1 cellular context compared by ENCODE assay signal in genomic region chr16:72224260-72224768, GRCh38.
TF ChIP-seq lines count a peak whose summit lies in the region.

No MANE protein-coding gene starts in this region.

TF ChIP-seq in HepG2, 621 proteins besides CTCF, POLR2A, EP300 and RAD21 (continued from another document and continues in another):
- peak; percentile 68 for TF ChIP-seq NR2C2 (CRISPR knock-in tag; IDR thresholded peaks at IDR 0.05; ENCODE audit: borderline replicate concordance)
- no peak for TF ChIP-seq CBX1 (IDR thresholded peaks at IDR 0.05; ENCODE audit: low read depth)
- TF ChIP-seq ESRRA (CRISPR knock-in tag; IDR thresholded peaks at IDR 0.05; ENCODE audit: low read depth) = peak; percentile 55; the same call in 1 of the 2 replicates
- TF ChIP-seq ZNF564 (CRISPR knock-in tag; IDR thresholded peaks at IDR 0.05) = no peak
- no peak for TF ChIP-seq MATR3 (CRISPR knock-in tag; IDR thresholded peaks at IDR 0.05)
- TF ChIP-seq ZNF652 (CRISPR knock-in tag; IDR thresholded peaks at IDR 0.05; ENCODE audit: borderline replicate concordance, low read depth) = peak; percentile 77
- no peak for TF ChIP-seq ZFP82 (CRISPR knock-in tag; IDR thresholded peaks at IDR 0.05; ENCODE audit: borderline replicate concordance)
- TF ChIP-seq NR2F1 (CRISPR knock-in tag; IDR thresholded peaks at IDR 0.05) = peak; percentile 41 to 58; a peak in 2 of 4 replicates
- 0 out of 2 replicates have a peak, but pooled peaks have one; percentile 26 for TF ChIP-seq CBX5 (CRISPR knock-in tag; IDR thresholded peaks at IDR 0.05; ENCODE audit: borderline replicate concordance)
- TF ChIP-seq, protein P1, sequence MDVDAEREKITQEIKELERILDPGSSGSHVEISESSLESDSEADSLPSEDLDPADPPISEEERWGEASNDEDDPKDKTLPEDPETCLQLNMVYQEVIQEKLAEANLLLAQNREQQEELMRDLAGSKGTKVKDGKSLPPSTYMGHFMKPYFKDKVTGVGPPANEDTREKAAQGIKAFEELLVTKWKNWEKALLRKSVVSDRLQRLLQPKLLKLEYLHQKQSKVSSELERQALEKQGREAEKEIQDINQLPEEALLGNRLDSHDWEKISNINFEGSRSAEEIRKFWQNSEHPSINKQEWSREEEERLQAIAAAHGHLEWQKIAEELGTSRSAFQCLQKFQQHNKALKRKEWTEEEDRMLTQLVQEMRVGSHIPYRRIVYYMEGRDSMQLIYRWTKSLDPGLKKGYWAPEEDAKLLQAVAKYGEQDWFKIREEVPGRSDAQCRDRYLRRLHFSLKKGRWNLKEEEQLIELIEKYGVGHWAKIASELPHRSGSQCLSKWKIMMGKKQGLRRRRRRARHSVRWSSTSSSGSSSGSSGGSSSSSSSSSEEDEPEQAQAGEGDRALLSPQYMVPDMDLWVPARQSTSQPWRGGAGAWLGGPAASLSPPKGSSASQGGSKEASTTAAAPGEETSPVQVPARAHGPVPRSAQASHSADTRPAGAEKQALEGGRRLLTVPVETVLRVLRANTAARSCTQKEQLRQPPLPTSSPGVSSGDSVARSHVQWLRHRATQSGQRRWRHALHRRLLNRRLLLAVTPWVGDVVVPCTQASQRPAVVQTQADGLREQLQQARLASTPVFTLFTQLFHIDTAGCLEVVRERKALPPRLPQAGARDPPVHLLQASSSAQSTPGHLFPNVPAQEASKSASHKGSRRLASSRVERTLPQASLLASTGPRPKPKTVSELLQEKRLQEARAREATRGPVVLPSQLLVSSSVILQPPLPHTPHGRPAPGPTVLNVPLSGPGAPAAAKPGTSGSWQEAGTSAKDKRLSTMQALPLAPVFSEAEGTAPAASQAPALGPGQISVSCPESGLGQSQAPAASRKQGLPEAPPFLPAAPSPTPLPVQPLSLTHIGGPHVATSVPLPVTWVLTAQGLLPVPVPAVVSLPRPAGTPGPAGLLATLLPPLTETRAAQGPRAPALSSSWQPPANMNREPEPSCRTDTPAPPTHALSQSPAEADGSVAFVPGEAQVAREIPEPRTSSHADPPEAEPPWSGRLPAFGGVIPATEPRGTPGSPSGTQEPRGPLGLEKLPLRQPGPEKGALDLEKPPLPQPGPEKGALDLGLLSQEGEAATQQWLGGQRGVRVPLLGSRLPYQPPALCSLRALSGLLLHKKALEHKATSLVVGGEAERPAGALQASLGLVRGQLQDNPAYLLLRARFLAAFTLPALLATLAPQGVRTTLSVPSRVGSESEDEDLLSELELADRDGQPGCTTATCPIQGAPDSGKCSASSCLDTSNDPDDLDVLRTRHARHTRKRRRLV (CRISPR knock-in tag; IDR thresholded peaks at IDR 0.05) = no peak
- TF ChIP-seq ZBTB7B (CRISPR knock-in tag; IDR thresholded peaks at IDR 0.05) = 0 out of 2 replicates have a peak, but pooled peaks have one; percentile 27
- no peak for TF ChIP-seq POLR2AphosphoS5 (IDR thresholded peaks at IDR 0.05; ENCODE audit: low read depth, low read length)
- TF ChIP-seq PCBP1 (IDR thresholded peaks at IDR 0.05; ENCODE audit: borderline replicate concordance, low read depth, low read length) = no peak
- peak; percentile 43; the same call in 1 of the 2 replicates for TF ChIP-seq ZNF710 (CRISPR knock-in tag; IDR thresholded peaks at IDR 0.05; ENCODE audit: borderline replicate concordance)
- TF ChIP-seq ELF4 (CRISPR knock-in tag; IDR thresholded peaks at IDR 0.05; ENCODE audit: borderline replicate concordance) = no peak
- no peak for TF ChIP-seq ATM (IDR thresholded peaks at IDR 0.05; ENCODE audit: borderline replicate concordance)
- TF ChIP-seq SUZ12 (IDR thresholded peaks at IDR 0.05; ENCODE audit: low read depth, low read length) = no peak
- no peak for TF ChIP-seq DBP (CRISPR knock-in tag; IDR thresholded peaks at IDR 0.05; ENCODE audit: not compliant biosample characterization)
- TF ChIP-seq, protein P2, sequence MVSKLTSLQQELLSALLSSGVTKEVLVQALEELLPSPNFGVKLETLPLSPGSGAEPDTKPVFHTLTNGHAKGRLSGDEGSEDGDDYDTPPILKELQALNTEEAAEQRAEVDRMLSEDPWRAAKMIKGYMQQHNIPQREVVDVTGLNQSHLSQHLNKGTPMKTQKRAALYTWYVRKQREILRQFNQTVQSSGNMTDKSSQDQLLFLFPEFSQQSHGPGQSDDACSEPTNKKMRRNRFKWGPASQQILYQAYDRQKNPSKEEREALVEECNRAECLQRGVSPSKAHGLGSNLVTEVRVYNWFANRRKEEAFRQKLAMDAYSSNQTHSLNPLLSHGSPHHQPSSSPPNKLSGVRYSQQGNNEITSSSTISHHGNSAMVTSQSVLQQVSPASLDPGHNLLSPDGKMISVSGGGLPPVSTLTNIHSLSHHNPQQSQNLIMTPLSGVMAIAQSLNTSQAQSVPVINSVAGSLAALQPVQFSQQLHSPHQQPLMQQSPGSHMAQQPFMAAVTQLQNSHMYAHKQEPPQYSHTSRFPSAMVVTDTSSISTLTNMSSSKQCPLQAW (CRISPR knock-in tag; IDR thresholded peaks at IDR 0.05) = no peak
- peak; percentile 45; the same call in 1 of the 2 replicates for TF ChIP-seq MAX (IDR thresholded peaks at IDR 0.05)
- 0 out of 2 replicates have a peak, but pooled peaks have one; percentile 29 for TF ChIP-seq ZNF816 (CRISPR knock-in tag; IDR thresholded peaks at IDR 0.05; ENCODE audit: borderline replicate concordance)
- no peak for TF ChIP-seq ZNF883 (CRISPR knock-in tag; IDR thresholded peaks at IDR 0.05; ENCODE audit: not compliant biosample characterization)
- 0 out of 2 replicates have a peak, but pooled peaks have one; percentile 10 for TF ChIP-seq ARNTL (CRISPR knock-in tag; IDR thresholded peaks at IDR 0.05)
- TF ChIP-seq FOSL2 (CRISPR knock-in tag; IDR thresholded peaks at IDR 0.05) = peak; percentile 25
- TF ChIP-seq ZNF33B (CRISPR knock-in tag; IDR thresholded peaks at IDR 0.05) = no peak
- TF ChIP-seq, protein P3, sequence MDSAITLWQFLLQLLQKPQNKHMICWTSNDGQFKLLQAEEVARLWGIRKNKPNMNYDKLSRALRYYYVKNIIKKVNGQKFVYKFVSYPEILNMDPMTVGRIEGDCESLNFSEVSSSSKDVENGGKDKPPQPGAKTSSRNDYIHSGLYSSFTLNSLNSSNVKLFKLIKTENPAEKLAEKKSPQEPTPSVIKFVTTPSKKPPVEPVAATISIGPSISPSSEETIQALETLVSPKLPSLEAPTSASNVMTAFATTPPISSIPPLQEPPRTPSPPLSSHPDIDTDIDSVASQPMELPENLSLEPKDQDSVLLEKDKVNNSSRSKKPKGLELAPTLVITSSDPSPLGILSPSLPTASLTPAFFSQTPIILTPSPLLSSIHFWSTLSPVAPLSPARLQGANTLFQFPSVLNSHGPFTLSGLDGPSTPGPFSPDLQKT (CRISPR knock-in tag; IDR thresholded peaks at IDR 0.05; ENCODE audit: borderline replicate concordance) = no peak
- no peak for TF ChIP-seq AGO1 (IDR thresholded peaks at IDR 0.05; ENCODE audit: low read depth, low read length, poor library complexity, severe bottlenecking)
- TF ChIP-seq NR2F2 (IDR thresholded peaks at IDR 0.05; ENCODE audit: borderline replicate concordance, low read depth) = peak; percentile 82
- TF ChIP-seq, protein P4, sequence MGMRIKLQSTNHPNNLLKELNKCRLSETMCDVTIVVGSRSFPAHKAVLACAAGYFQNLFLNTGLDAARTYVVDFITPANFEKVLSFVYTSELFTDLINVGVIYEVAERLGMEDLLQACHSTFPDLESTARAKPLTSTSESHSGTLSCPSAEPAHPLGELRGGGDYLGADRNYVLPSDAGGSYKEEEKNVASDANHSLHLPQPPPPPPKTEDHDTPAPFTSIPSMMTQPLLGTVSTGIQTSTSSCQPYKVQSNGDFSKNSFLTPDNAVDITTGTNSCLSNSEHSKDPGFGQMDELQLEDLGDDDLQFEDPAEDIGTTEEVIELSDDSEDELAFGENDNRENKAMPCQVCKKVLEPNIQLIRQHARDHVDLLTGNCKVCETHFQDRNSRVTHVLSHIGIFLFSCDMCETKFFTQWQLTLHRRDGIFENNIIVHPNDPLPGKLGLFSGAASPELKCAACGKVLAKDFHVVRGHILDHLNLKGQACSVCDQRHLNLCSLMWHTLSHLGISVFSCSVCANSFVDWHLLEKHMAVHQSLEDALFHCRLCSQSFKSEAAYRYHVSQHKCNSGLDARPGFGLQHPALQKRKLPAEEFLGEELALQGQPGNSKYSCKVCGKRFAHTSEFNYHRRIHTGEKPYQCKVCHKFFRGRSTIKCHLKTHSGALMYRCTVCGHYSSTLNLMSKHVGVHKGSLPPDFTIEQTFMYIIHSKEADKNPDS (CRISPR knock-in tag; IDR thresholded peaks at IDR 0.05) = no peak
- peak; percentile 38 for TF ChIP-seq SKI (IDR thresholded peaks at IDR 0.05; ENCODE audit: partially characterized antibody)
- TF ChIP-seq CREM (IDR thresholded peaks at IDR 0.05) = peak; percentile 60; the same call in 1 of the 2 replicates
- TF ChIP-seq CREM (CRISPR knock-in tag; IDR thresholded peaks at IDR 0.05) = no peak
- TF ChIP-seq ZNF136 (CRISPR knock-in tag; IDR thresholded peaks at IDR 0.05; ENCODE audit: low read depth) = no peak
- TF ChIP-seq ZNF263 (CRISPR knock-in tag; IDR thresholded peaks at IDR 0.05) = no peak
- TF ChIP-seq KDM5B (CRISPR knock-in tag; IDR thresholded peaks at IDR 0.05; ENCODE audit: borderline replicate concordance) = no peak
- no peak for TF ChIP-seq ZNF563 (CRISPR knock-in tag; IDR thresholded peaks at IDR 0.05)
- no peak for TF ChIP-seq NFE2 (CRISPR knock-in tag; IDR thresholded peaks at IDR 0.05)
- TF ChIP-seq, protein P5, sequence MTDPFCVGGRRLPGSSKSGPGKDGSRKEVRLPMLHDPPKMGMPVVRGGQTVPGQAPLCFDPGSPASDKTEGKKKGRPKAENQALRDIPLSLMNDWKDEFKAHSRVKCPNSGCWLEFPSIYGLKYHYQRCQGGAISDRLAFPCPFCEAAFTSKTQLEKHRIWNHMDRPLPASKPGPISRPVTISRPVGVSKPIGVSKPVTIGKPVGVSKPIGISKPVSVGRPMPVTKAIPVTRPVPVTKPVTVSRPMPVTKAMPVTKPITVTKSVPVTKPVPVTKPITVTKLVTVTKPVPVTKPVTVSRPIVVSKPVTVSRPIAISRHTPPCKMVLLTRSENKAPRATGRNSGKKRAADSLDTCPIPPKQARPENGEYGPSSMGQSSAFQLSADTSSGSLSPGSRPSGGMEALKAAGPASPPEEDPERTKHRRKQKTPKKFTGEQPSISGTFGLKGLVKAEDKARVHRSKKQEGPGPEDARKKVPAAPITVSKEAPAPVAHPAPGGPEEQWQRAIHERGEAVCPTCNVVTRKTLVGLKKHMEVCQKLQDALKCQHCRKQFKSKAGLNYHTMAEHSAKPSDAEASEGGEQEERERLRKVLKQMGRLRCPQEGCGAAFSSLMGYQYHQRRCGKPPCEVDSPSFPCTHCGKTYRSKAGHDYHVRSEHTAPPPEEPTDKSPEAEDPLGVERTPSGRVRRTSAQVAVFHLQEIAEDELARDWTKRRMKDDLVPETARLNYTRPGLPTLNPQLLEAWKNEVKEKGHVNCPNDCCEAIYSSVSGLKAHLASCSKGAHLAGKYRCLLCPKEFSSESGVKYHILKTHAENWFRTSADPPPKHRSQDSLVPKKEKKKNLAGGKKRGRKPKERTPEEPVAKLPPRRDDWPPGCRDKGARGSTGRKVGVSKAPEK (CRISPR knock-in tag; IDR thresholded peaks at IDR 0.05; ENCODE audit: borderline replicate concordance) = peak; percentile 58; the same call in 1 of the 2 replicates
- peak; percentile 75; the same call in 1 of the 2 replicates for TF ChIP-seq RXRA (CRISPR knock-in tag; IDR thresholded peaks at IDR 0.05)
- TF ChIP-seq NR2F6 (IDR thresholded peaks at IDR 0.05) = peak; percentile 89
- TF ChIP-seq NR2F6 (CRISPR knock-in tag; IDR thresholded peaks at IDR 0.05) = peak; percentile 68
- TF ChIP-seq CCDC6 (CRISPR knock-in tag; IDR thresholded peaks at IDR 0.05) = 0 out of 2 replicates have a peak, but pooled peaks have one; percentile 38
- TF ChIP-seq PPARG (CRISPR knock-in tag; conservative IDR thresholded peaks at IDR 0.05) = peak; percentile 85
- TF ChIP-seq TBX3 (IDR thresholded peaks at IDR 0.05; ENCODE audit: borderline replicate concordance) = peak; percentile 85; the same call in 1 of the 2 replicates
- no peak for TF ChIP-seq ZFP36L2 (CRISPR knock-in tag; IDR thresholded peaks at IDR 0.05)
- no peak for TF ChIP-seq IRF2 (CRISPR knock-in tag; IDR thresholded peaks at IDR 0.05)
- 0 out of 2 replicates have a peak, but pooled peaks have one; percentile 22 for TF ChIP-seq ZNF589 (CRISPR knock-in tag; conservative IDR thresholded peaks at IDR 0.05)
- TF ChIP-seq NFE2L2 (IDR thresholded peaks at IDR 0.05; ENCODE audit: low read length) = no peak
